ENCODE assay signal across 1 cellular context in the genomic region with DNA sequence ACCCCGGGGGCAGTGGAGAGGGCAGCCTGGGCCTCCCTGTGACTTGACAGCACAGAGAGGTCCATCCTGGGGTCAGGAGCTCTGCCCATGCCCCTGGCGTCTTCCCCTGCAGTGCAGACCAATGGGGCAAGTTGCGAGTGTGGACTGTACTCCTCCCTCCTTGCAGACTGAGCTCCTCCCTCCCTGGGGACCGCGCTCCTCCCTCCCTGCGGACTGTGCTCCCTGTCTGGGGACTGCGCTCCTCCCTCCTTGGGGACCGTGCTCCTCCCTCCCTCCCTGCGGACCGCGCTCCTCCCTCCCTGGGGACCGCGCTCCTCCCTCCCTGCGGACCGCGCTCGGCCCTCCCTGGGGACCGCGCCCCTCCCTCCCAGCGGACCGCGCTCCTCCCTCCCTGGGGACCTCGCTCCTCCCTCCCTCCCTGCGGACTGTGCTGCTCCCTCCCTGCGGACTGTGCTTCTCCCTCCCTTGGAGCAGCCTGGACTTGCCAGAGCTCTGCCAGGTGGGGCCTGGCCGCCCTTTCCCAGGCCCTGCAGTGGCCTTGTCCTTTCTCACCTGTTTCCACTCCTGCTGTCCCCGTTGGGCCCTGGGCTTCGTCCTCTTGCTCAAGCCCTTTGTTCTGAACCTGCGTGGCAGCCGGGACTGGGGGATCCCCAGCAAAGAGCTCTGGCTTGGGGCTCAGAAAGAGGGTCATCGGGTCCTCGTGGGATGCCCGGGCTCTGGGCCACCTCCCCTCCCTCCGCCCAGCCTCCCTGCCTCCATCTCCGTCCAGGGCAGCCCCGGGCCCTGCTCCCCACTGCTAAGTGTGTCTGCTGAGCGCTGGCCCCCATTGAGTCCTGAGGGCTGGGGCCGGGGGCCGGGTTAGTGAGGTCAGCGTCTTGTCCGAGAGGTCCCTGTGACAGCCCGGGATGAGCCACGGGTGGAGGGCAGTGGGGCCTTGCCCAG.
TF ChIP-seq lines count a peak whose summit lies in the region.

No MANE protein-coding gene starts in this region.

TF ChIP-seq in HepG2, 621 proteins besides CTCF, POLR2A, EP300 and RAD21 (continued from another document and continues in another):
- TF ChIP-seq, protein P1, sequence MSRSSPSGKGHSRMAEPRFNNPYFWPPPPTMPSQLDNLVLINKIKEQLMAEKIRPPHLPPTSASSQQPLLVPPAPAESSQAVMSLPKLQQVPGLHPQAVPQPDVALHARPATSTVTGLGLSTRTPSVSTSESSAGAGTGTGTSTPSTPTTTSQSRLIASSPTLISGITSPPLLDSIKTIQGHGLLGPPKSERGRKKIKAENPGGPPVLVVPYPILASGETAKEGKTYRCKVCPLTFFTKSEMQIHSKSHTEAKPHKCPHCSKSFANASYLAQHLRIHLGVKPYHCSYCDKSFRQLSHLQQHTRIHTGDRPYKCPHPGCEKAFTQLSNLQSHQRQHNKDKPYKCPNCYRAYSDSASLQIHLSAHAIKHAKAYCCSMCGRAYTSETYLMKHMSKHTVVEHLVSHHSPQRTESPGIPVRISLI (CRISPR knock-in tag; IDR thresholded peaks at IDR 0.05; ENCODE audit: borderline replicate concordance), result no peak
- TF ChIP-seq ZBTB20 (CRISPR knock-in tag; IDR thresholded peaks at IDR 0.05; ENCODE audit: borderline replicate concordance, low read depth) (peak; percentile 18; the same call in 1 of the 2 replicates), RFXAP (CRISPR knock-in tag; IDR thresholded peaks at IDR 0.05; ENCODE audit: borderline replicate concordance) (no peak), ZNF333 (CRISPR knock-in tag; IDR thresholded peaks at IDR 0.05; ENCODE audit: borderline replicate concordance) (no peak), KDM1A (CRISPR knock-in tag; IDR thresholded peaks at IDR 0.05) (no peak), EZH2 (conservative IDR thresholded peaks at IDR 0.05; ENCODE audit: low read depth, low read length) (no peak), KDM5A (IDR thresholded peaks at IDR 0.05; ENCODE audit: borderline replicate concordance, low read length) (no peak), SRSF1 (optimal IDR thresholded peaks at IDR 0.05; ENCODE audit: low read depth, low read length) (peak; percentile 5), MYC (CRISPR knock-in tag; IDR thresholded peaks at IDR 0.05; ENCODE audit: borderline replicate concordance) (0 out of 2 replicates have a peak, but pooled peaks have one; percentile 24), ZNF768 (CRISPR knock-in tag; IDR thresholded peaks at IDR 0.05) (no peak), ZSCAN21 (CRISPR knock-in tag; IDR thresholded peaks at IDR 0.05; ENCODE audit: borderline replicate concordance) (no peak), SAFB2 (CRISPR knock-in tag; IDR thresholded peaks at IDR 0.05; ENCODE audit: borderline replicate concordance, low read depth) (no peak), ZNF746 (CRISPR knock-in tag; IDR thresholded peaks at IDR 0.05) (0 out of 2 replicates have a peak, but pooled peaks have one; percentile 30), ZNF121 (CRISPR knock-in tag; IDR thresholded peaks at IDR 0.05) (no peak), RELA (CRISPR knock-in tag; IDR thresholded peaks at IDR 0.05) (no peak), CBX5 (CRISPR knock-in tag; IDR thresholded peaks at IDR 0.05; ENCODE audit: borderline replicate concordance) (no peak), ZNF34 (CRISPR knock-in tag; IDR thresholded peaks at IDR 0.05; ENCODE audit: borderline replicate concordance) (no peak), FOXO1 (CRISPR knock-in tag; IDR thresholded peaks at IDR 0.05) (no peak), ARNT2 (CRISPR knock-in tag; IDR thresholded peaks at IDR 0.05; ENCODE audit: low read depth) (no peak), DNMT3B (CRISPR knock-in tag; conservative IDR thresholded peaks at IDR 0.05) (no peak), ZNF12 (CRISPR knock-in tag; IDR thresholded peaks at IDR 0.05) (no peak), ESRRA (CRISPR knock-in tag; IDR thresholded peaks at IDR 0.05; ENCODE audit: low read depth) (no peak), KDM4B (CRISPR knock-in tag; IDR thresholded peaks at IDR 0.05) (no peak), ZSCAN9 (CRISPR knock-in tag; IDR thresholded peaks at IDR 0.05; ENCODE audit: borderline replicate concordance) (no peak), HMG20B (CRISPR knock-in tag; conservative IDR thresholded peaks at IDR 0.05) (no peak), HMG20A (CRISPR knock-in tag; IDR thresholded peaks at IDR 0.05; ENCODE audit: borderline replicate concordance) (no peak)
- TF ChIP-seq, protein P2, sequence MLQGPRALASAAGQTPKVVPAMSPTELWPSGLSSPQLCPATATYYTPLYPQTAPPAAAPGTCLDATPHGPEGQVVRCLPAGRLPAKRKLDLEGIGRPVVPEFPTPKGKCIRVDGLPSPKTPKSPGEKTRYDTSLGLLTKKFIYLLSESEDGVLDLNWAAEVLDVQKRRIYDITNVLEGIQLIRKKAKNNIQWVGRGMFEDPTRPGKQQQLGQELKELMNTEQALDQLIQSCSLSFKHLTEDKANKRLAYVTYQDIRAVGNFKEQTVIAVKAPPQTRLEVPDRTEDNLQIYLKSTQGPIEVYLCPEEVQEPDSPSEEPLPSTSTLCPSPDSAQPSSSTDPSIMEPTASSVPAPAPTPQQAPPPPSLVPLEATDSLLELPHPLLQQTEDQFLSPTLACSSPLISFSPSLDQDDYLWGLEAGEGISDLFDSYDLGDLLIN (CRISPR knock-in tag; IDR thresholded peaks at IDR 0.05; ENCODE audit: borderline replicate concordance), result no peak
- TF ChIP-seq, protein P3, sequence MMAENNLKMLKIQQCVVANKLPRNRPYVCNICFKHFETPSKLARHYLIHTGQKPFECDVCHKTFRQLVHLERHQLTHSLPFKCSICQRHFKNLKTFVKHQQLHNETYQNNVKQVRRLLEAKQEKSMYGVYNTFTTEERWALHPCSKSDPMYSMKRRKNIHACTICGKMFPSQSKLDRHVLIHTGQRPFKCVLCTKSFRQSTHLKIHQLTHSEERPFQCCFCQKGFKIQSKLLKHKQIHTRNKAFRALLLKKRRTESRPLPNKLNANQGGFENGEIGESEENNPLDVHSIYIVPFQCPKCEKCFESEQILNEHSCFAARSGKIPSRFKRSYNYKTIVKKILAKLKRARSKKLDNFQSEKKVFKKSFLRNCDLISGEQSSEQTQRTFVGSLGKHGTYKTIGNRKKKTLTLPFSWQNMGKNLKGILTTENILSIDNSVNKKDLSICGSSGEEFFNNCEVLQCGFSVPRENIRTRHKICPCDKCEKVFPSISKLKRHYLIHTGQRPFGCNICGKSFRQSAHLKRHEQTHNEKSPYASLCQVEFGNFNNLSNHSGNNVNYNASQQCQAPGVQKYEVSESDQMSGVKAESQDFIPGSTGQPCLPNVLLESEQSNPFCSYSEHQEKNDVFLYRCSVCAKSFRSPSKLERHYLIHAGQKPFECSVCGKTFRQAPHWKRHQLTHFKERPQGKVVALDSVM (CRISPR knock-in tag; IDR thresholded peaks at IDR 0.05), result peak; percentile 15; the same call in 1 of the 2 replicates
- TF ChIP-seq, protein P4, sequence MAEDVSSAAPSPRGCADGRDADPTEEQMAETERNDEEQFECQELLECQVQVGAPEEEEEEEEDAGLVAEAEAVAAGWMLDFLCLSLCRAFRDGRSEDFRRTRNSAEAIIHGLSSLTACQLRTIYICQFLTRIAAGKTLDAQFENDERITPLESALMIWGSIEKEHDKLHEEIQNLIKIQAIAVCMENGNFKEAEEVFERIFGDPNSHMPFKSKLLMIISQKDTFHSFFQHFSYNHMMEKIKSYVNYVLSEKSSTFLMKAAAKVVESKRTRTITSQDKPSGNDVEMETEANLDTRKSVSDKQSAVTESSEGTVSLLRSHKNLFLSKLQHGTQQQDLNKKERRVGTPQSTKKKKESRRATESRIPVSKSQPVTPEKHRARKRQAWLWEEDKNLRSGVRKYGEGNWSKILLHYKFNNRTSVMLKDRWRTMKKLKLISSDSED (CRISPR knock-in tag; IDR thresholded peaks at IDR 0.05), result no peak
- TF ChIP-seq, protein P5, sequence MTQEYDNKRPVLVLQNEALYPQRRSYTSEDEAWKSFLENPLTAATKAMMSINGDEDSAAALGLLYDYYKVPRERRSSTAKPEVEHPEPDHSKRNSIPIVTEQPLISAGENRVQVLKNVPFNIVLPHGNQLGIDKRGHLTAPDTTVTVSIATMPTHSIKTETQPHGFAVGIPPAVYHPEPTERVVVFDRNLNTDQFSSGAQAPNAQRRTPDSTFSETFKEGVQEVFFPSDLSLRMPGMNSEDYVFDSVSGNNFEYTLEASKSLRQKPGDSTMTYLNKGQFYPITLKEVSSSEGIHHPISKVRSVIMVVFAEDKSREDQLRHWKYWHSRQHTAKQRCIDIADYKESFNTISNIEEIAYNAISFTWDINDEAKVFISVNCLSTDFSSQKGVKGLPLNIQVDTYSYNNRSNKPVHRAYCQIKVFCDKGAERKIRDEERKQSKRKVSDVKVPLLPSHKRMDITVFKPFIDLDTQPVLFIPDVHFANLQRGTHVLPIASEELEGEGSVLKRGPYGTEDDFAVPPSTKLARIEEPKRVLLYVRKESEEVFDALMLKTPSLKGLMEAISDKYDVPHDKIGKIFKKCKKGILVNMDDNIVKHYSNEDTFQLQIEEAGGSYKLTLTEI (CRISPR knock-in tag; conservative IDR thresholded peaks at IDR 0.05), result no peak
- TF ChIP-seq, protein P6, sequence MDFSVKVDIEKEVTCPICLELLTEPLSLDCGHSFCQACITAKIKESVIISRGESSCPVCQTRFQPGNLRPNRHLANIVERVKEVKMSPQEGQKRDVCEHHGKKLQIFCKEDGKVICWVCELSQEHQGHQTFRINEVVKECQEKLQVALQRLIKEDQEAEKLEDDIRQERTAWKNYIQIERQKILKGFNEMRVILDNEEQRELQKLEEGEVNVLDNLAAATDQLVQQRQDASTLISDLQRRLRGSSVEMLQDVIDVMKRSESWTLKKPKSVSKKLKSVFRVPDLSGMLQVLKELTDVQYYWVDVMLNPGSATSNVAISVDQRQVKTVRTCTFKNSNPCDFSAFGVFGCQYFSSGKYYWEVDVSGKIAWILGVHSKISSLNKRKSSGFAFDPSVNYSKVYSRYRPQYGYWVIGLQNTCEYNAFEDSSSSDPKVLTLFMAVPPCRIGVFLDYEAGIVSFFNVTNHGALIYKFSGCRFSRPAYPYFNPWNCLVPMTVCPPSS (IDR thresholded peaks at IDR 0.05), result no peak
- TF ChIP-seq, protein P7, sequence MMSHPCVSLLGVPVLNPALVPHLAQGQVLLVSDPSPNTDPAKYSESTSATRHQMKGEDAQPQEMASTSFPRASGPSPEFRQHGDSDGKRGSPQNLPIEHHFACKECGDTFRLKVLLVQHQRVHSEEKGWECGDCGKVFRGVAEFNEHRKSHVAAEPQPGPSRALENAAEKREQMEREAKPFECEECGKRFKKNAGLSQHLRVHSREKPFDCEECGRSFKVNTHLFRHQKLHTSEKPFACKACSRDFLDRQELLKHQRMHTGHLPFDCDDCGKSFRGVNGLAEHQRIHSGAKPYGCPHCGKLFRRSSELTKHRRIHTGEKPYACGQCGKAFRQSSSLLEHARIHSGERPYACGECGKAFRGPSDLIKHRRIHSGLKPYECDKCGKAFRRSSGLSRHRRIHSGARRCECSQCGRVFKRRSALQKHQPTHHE (CRISPR knock-in tag; IDR thresholded peaks at IDR 0.05; ENCODE audit: borderline replicate concordance), result no peak
- TF ChIP-seq, protein P8, sequence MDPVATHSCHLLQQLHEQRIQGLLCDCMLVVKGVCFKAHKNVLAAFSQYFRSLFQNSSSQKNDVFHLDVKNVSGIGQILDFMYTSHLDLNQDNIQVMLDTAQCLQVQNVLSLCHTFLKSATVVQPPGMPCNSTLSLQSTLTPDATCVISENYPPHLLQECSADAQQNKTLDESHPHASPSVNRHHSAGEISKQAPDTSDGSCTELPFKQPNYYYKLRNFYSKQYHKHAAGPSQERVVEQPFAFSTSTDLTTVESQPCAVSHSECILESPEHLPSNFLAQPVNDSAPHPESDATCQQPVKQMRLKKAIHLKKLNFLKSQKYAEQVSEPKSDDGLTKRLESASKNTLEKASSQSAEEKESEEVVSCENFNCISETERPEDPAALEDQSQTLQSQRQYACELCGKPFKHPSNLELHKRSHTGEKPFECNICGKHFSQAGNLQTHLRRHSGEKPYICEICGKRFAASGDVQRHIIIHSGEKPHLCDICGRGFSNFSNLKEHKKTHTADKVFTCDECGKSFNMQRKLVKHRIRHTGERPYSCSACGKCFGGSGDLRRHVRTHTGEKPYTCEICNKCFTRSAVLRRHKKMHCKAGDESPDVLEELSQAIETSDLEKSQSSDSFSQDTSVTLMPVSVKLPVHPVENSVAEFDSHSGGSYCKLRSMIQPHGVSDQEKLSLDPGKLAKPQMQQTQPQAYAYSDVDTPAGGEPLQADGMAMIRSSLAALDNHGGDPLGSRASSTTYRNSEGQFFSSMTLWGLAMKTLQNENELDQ (CRISPR knock-in tag; IDR thresholded peaks at IDR 0.05; ENCODE audit: borderline replicate concordance), result no peak
- TF ChIP-seq, protein P9, sequence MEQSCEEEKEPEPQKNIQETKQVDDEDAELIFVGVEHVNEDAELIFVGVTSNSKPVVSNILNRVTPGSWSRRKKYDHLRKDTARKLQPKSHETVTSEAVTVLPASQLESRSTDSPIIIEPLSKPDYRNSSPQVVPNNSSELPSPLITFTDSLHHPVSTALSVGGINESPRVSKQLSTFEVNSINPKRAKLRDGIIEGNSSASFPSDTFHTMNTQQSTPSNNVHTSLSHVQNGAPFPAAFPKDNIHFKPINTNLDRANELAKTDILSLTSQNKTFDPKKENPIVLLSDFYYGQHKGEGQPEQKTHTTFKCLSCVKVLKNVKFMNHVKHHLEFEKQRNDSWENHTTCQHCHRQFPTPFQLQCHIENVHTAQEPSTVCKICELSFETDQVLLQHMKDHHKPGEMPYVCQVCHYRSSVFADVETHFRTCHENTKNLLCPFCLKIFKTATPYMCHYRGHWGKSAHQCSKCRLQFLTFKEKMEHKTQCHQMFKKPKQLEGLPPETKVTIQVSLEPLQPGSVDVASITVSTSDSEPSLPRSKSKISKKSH (CRISPR knock-in tag; IDR thresholded peaks at IDR 0.05; ENCODE audit: borderline replicate concordance), result peak; percentile 2; the same call in 1 of the 2 replicates
- TF ChIP-seq, protein P10, sequence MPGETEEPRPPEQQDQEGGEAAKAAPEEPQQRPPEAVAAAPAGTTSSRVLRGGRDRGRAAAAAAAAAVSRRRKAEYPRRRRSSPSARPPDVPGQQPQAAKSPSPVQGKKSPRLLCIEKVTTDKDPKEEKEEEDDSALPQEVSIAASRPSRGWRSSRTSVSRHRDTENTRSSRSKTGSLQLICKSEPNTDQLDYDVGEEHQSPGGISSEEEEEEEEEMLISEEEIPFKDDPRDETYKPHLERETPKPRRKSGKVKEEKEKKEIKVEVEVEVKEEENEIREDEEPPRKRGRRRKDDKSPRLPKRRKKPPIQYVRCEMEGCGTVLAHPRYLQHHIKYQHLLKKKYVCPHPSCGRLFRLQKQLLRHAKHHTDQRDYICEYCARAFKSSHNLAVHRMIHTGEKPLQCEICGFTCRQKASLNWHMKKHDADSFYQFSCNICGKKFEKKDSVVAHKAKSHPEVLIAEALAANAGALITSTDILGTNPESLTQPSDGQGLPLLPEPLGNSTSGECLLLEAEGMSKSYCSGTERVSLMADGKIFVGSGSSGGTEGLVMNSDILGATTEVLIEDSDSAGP (CRISPR knock-in tag; IDR thresholded peaks at IDR 0.05; ENCODE audit: borderline replicate concordance), result peak; percentile 1; the same call in 1 of the 2 replicates
- TF ChIP-seq, protein P11, sequence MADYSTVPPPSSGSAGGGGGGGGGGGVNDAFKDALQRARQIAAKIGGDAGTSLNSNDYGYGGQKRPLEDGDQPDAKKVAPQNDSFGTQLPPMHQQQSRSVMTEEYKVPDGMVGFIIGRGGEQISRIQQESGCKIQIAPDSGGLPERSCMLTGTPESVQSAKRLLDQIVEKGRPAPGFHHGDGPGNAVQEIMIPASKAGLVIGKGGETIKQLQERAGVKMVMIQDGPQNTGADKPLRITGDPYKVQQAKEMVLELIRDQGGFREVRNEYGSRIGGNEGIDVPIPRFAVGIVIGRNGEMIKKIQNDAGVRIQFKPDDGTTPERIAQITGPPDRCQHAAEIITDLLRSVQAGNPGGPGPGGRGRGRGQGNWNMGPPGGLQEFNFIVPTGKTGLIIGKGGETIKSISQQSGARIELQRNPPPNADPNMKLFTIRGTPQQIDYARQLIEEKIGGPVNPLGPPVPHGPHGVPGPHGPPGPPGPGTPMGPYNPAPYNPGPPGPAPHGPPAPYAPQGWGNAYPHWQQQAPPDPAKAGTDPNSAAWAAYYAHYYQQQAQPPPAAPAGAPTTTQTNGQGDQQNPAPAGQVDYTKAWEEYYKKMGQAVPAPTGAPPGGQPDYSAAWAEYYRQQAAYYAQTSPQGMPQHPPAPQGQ (CRISPR knock-in tag; IDR thresholded peaks at IDR 0.05; ENCODE audit: borderline replicate concordance), result no peak
